ENCODE assay signal across 12 cellular contexts in the genomic region with DNA sequence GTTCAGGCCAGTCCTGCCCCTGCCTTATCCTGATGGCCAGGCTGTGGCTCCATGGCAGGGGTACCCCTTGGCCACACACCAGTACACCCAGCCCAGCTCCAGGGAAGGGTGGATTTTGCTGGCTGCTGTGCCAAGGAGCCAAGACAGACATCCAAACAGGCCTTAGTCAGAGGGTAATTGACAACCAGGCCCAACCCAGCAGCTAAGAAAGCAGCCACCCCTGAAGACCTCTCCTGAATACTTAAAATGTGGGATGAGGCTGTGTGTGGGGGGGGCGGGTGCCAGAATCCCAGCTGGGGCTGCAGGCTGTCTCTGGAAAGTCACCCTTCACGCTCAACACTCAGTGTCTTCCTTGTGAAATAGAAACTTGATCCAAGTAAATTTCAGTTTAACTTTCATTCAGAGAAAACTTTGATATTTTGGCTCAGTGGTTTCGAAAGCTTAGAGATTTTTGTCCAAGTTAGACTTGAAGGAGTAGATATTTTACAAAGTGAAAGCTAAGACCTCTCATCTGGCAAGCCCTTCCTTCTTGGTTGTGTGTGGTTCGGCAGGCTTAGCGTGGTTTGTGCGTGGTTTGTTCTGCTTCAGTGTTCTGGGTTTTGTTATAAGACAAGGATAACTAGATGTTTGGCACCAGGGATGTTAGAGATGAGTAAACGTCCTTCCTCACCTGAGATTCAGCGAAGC. TPM values are rescaled to one million over a fixed set of nuclear protein-coding genes. Genes with fewer than 3 reads are reported as not detected.
DNase-seq lines count a peak whose midpoint lies in the region; ATAC-seq and TF ChIP-seq lines count a peak whose summit lies in the region.
"Had no signal": no experiment of that assay in that cellular context is flagged by ENCODE, and none has a peak within 500 bp of the region (broad histone marks: within the 10 kb centered on the region; RNA-seq: fewer than 3 reads in every experiment).

No MANE protein-coding gene starts in this region.

- intact Hi-C loops in esophagus squamous epithelium (cut with DNase I) = no loop called here
- intact Hi-C loops in sigmoid colon (cut with DNase I) = no loop called here

- DNase-seq in GDM1 (lab: John Stamatoyannopoulos, UW) = peak; percentile 23
- peak; percentile 35 for DNase-seq in MG63
- no peak for DNase-seq in esophagus squamous epithelium (lab: John Stamatoyannopoulos, UW)
- no peak for DNase-seq in sigmoid colon
- DNase-seq in DMS153 treated with DMSO at 0.1 percent for 48 hours (lab: John Stamatoyannopoulos, UW; ENCODE audit: unreplicated experiment) = no peak
- DNase-seq in NCI-H526 treated with DMSO at 0.1 percent for 48 hours (lab: John Stamatoyannopoulos, UW) = no peak
- DNase-seq: activated T-cell treated with anti-CD3 and anti-CD28 coated beads, Interleukin-2, amount 50 U/mL, for 48 hours; dermis blood vessel endothelial cell; immature natural killer cell; NCI-H524 had no signal

- ATAC-seq in HG03460 (IDR thresholded peaks at IDR 0.05; ENCODE audit: unreplicated experiment) = no peak
- no peak for ATAC-seq in HG03159 (IDR thresholded peaks at IDR 0.05; ENCODE audit: unreplicated experiment)

- no peaks in the 10 kb centered on the region for H3K36me3 ChIP-seq in MG63
- H3K36me3 ChIP-seq in esophagus squamous epithelium = no peaks in the 10 kb centered on the region
- peaks cover 0 to 4% (median 0%) of the 10 kb centered on the region in 4 donors for H3K36me3 ChIP-seq in sigmoid colon

- WGBS in esophagus squamous epithelium, 2 donors = 52 to 72% methylated on average over 7 to 8 of the region's 8 CpGs
- WGBS in sigmoid colon, 2 donors = 69 to 79% methylated on average over 8 of the region's 8 CpGs

- H3K4me3 ChIP-seq in MG63 (no peak overlapping the region), esophagus squamous epithelium (peak overlapping the region in 1 of 4 donors; percentile 15), sigmoid colon (peak overlapping the region in 3 of 4 donors; percentile 7 to 22 (median 19))

- peak overlapping the region; percentile 22 to 80 (median 58) for H3K27ac ChIP-seq in esophagus squamous epithelium
- H3K27ac ChIP-seq in sigmoid colon = peak overlapping the region; percentile 37 to 82 (median 60)

- H3K4me1 ChIP-seq in esophagus squamous epithelium (peaks cover 53 to 82% (median 60%) of the 10 kb centered on the region in 3 donors), sigmoid colon (peaks cover 0 to 59% (median 57%) of the 10 kb centered on the region in 4 donors)

- no peak for TF ChIP-seq CTCF in esophagus squamous epithelium (IDR thresholded peaks at IDR 0.05)
- TF ChIP-seq CTCF in sigmoid colon (IDR thresholded peaks at IDR 0.05) = no peak

- TF ChIP-seq POLR2A in esophagus squamous epithelium (IDR thresholded peaks at IDR 0.05) (no peak), sigmoid colon (IDR thresholded peaks at IDR 0.05) (no peak)

- peak in 1 of 4 donors; percentile 21 for TF ChIP-seq EP300 in sigmoid colon (IDR thresholded peaks at IDR 0.05)

- H3K27me3 ChIP-seq in MG63 (peaks cover 2% of the 10 kb centered on the region; the same call in 1 of the 2 replicates), esophagus squamous epithelium (peaks cover 0 to 38% (median 0%) of the 10 kb centered on the region in 4 donors), sigmoid colon (peaks cover 8 to 40% (median 11%) of the 10 kb centered on the region in 3 donors)

- H3K9me3 ChIP-seq in MG63 (no peaks in the 10 kb centered on the region), esophagus squamous epithelium (no peaks in the 10 kb centered on the region), sigmoid colon (no peaks in the 10 kb centered on the region)

RNA-seq across cellular contexts. Expression of gene PAPLN, which starts 5.1 kb away (rescaled TPM):
- total RNA-seq in MG63 (2014; rRNA removed; shearing (Covaris generic); ENCODE audit: low replicate concordance) = 0.53 TPM in 1 of 2 replicates, not detected in the other
- total RNA-seq in esophagus squamous epithelium (10 to 100 TPM in 1 of 4 donors, 1 to 10 TPM in 3; 2.2 to 12.6 (median 5.4) TPM), sigmoid colon (10 to 100 TPM; 11.8 to 52.1 (median 18.5) TPM)
- 10 to 100 TPM in 1 of 3 donors, 1 to 10 TPM in 1, under 1 TPM in 1; 0.46 to 13.6 (median 1.2) TPM for polyA plus RNA-seq in sigmoid colon

Comparison
In these comparisons a context has a peak if more than half of its experiments do, and no peak if none do; other contexts are left out.
1. DNase-seq: peak in GDM1 (single experiment) and MG63 (single experiment); none in esophagus squamous epithelium (single experiment), sigmoid colon (single experiment), DMS153 treated with DMSO at 0.1 percent for 48 hours (single experiment) and NCI-H526 treated with DMSO at 0.1 percent for 48 hours (single experiment).